ENCODE assay signal across 25 cellular contexts in the genomic region with DNA sequence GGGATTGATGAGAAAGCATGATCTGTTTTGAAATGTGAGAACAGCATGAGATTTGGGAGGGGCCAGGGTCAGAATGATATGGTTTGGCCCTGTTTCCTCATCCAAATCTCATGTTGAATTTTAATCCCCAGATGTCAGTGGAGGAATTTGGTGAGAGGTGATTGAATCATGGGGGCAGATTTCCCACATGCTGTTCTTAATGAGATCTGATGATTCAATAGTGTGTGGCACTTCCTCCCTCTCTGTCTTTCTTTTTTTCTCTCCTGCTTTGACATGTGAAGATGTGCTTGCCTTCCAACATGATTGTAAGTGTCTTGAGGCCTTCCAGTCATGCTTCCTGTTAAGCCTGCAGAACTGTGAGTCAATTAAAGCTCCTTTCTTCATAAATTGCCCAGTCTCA.
A peak's percentile ranks its signal among the peaks of the same experiment; 100 is the strongest.
DNase-seq lines count a peak whose midpoint lies in the region; ATAC-seq and TF ChIP-seq lines count a peak whose summit lies in the region.
"Had no signal": no experiment of that assay in that cellular context is flagged by ENCODE, and none has a peak within 500 bp of the region (broad histone marks: within the 10 kb centered on the region; RNA-seq: fewer than 3 reads in every experiment).

No MANE protein-coding gene starts in this region.

- H3K4me1 ChIP-seq in adipocyte (ENCODE audit: control insufficient read depth, insufficient read depth, low read length) (peaks cover 21% of the 10 kb centered on the region), mesendoderm (ENCODE audit: control insufficient read depth, low read depth, low read length) (no peaks in the 10 kb centered on the region)
- H3K4me1 ChIP-seq: A549, adrenal gland, BLaER1, colonic mucosa, suprapubic skin, uterus had no signal

- no peak for TF ChIP-seq CTCF in foreskin fibroblast (IDR thresholded peaks at IDR 0.05; ENCODE audit: low read depth, low read length)

- H2BK120ac ChIP-seq in mesendoderm (ENCODE audit: low read depth, low read length) = no peak overlapping the region

- no peaks in the 10 kb centered on the region for H3K79me1 ChIP-seq in mesendoderm (ENCODE audit: low read length)

- no peaks in the 10 kb centered on the region for H3K27me3 ChIP-seq in adipocyte (replicated peaks; ENCODE audit: control insufficient read depth, insufficient read depth, low read length)
- no peaks in the 10 kb centered on the region for H3K27me3 ChIP-seq in mesendoderm (ENCODE audit: insufficient read depth, low read length, poor library complexity)
- H3K27me3 ChIP-seq: adrenal gland, BLaER1, colonic mucosa, heart left ventricle, suprapubic skin, uterus had no signal

- peak; percentile 48 for DNase-seq in A172 (ENCODE audit: low spot score)
- peak; percentile 65 for DNase-seq in HCEC 1CT
- no peak for DNase-seq in adipocyte (ENCODE audit: low read depth)
- peak; percentile 72 to 75 for DNase-seq in foreskin fibroblast
- no peak for DNase-seq in mesendoderm
- DNase-seq in SIG-M5 treated with dmso at 0.1 percent for 504 hours (lab: John Stamatoyannopoulos, UW; ENCODE audit: unreplicated experiment) = no peak
- DNase-seq: activated CD4-positive, alpha-beta T cell treated with anti-CD3 and anti-CD28 coated beads for 48 hours; activated T-cell treated with anti-CD3 and anti-CD28 coated beads, Interleukin-2, amount 50 U/mL, for 24 hours; adrenal gland; colonic mucosa; COR-L47; heart left ventricle; left colon; naive thymus-derived CD4-positive, alpha-beta T cell; NCI-H1048; NCI-H1694 treated with DMSO at 0.1 percent for 48 hours; NCI-H2171; NCI-H510A treated with DMSO at 0.1 percent for 48 hours; RPMI8226; uterus had no signal

- H3K27ac ChIP-seq in mesendoderm (ENCODE audit: low read depth, low read length) = no peak overlapping the region
- H3K27ac ChIP-seq: A549, adrenal gland, BLaER1, colonic mucosa, heart left ventricle, suprapubic skin, uterus had no signal

- H2BK5ac ChIP-seq in mesendoderm (ENCODE audit: low read length) = no peak overlapping the region

- H3K9ac ChIP-seq in adipocyte (ENCODE audit: low read length) = peak overlapping the region; percentile 51
- H3K9ac ChIP-seq in mesendoderm (ENCODE audit: low read length) = no peak overlapping the region
- H3K9ac ChIP-seq: BLaER1 had no signal

- H3K18ac ChIP-seq in mesendoderm (ENCODE audit: low read length) = no peak overlapping the region

- H2AK5ac ChIP-seq in mesendoderm (ENCODE audit: low read length) = no peak overlapping the region

- H2BK15ac ChIP-seq in mesendoderm (replicated peaks; ENCODE audit: low read depth) = no peak overlapping the region

- H3K36me3 ChIP-seq in adipocyte (ENCODE audit: control insufficient read depth, insufficient read depth, low read length, severe bottlenecking) (no peaks in the 10 kb centered on the region), mesendoderm (ENCODE audit: control insufficient read depth, insufficient read depth, low read length) (no peaks in the 10 kb centered on the region)
- H3K36me3 ChIP-seq: adrenal gland, BLaER1, colonic mucosa, heart left ventricle, suprapubic skin, uterus had no signal

- no peak overlapping the region for H3K56ac ChIP-seq in mesendoderm (ENCODE audit: low read length)

- no peak overlapping the region for H4K8ac ChIP-seq in mesendoderm (ENCODE audit: low read depth, low read length)

- no peak overlapping the region for H3K23ac ChIP-seq in mesendoderm (ENCODE audit: low read length)

- ATAC-seq in GM21367 (IDR thresholded peaks at IDR 0.05; ENCODE audit: unreplicated experiment) (no peak), HG03521 (IDR thresholded peaks at IDR 0.05; ENCODE audit: unreplicated experiment) (no peak)
- ATAC-seq: A549; heart left ventricle; left colon; naive thymus-derived CD4-positive, alpha-beta T cell had no signal

- H3K4ac ChIP-seq in mesendoderm (ENCODE audit: low read depth, low read length) = no peak overlapping the region

- H3K4me2 ChIP-seq in mesendoderm (ENCODE audit: low read length) = no peak overlapping the region
- H3K4me2 ChIP-seq: A549, BLaER1 had no signal

- H4K5ac ChIP-seq in mesendoderm (ENCODE audit: low read length) = no peak overlapping the region

- no peak overlapping the region for H3K4me3 ChIP-seq in adipocyte (ENCODE audit: low read length)
- no peak overlapping the region for H3K4me3 ChIP-seq in foreskin fibroblast (ENCODE audit: low read depth in 1 of 2, low read length in 2 of 2)
- no peak overlapping the region for H3K4me3 ChIP-seq in mesendoderm (ENCODE audit: low read length)
- H3K4me3 ChIP-seq: A549, adrenal gland, BLaER1, colonic mucosa, heart left ventricle, suprapubic skin, uterus had no signal

- peaks cover 14% of the 10 kb centered on the region for H3K9me3 ChIP-seq in adipocyte (ENCODE audit: control insufficient read depth, low read length)
- H3K9me3 ChIP-seq: adrenal gland, colonic mucosa, suprapubic skin, uterus had no signal

- H3K79me2 ChIP-seq in mesendoderm (ENCODE audit: control insufficient read depth, insufficient read depth, low read length) = no peaks in the 10 kb centered on the region

Comparison
In these comparisons a context has a peak if more than half of its experiments do, and no peak if none do; other contexts are left out.
1. DNase-seq: peak in A172 (single experiment), HCEC 1CT (single experiment) and foreskin fibroblast (2 of 2); none in adipocyte (single experiment), mesendoderm (single experiment) and SIG-M5 treated with dmso at 0.1 percent for 504 hours (single experiment).